Comparison of ENCODE assay signal across 31 cellular contexts in genomic region chr12:107764626-107765025, GRCh38. TPM values are rescaled to one million over a fixed set of nuclear protein-coding genes. Genes with fewer than 3 reads are reported as not detected.
"Had no signal": no experiment of that assay in that cellular context is flagged by ENCODE, and none has a peak within 500 bp of the region (broad histone marks: within the 10 kb centered on the region; RNA-seq: fewer than 3 reads in every experiment).

No MANE protein-coding gene starts in this region.

- H3K9me3 ChIP-seq: ascending aorta, esophagus muscularis mucosa, gastrocnemius medialis, heart left ventricle had no signal

- H3K27me3 ChIP-seq: ascending aorta, esophagus muscularis mucosa, foreskin keratinocyte, gastrocnemius medialis, heart left ventricle had no signal

- H3K4me1 ChIP-seq: foreskin keratinocyte had no signal

- ATAC-seq: activated CD4-positive, alpha-beta T cell treated with anti-CD3 and anti-CD28 coated beads for 36 hours; activated CD8-positive, alpha-beta memory T cell treated with anti-CD3 and anti-CD28 coated beads, Interleukin-2, amount 10 ng/mL, durations not matched to agents 7 days and 5 days; activated CD8-positive, alpha-beta T cell treated with anti-CD3 and anti-CD28 coated beads, Interleukin-2, amount 10 ng/mL, durations not matched to agents 7 days and 5 days; effector memory CD8-positive, alpha-beta T cell; foreskin keratinocyte; gastrocnemius medialis; heart left ventricle had no signal

- H3K27ac ChIP-seq: ascending aorta, esophagus muscularis mucosa, foreskin keratinocyte, gastrocnemius medialis, heart left ventricle had no signal

- H3K4me3 ChIP-seq: ascending aorta, esophagus muscularis mucosa, gastrocnemius medialis, heart left ventricle had no signal

- DNase-seq: activated CD4-positive, alpha-beta memory T cell treated with anti-CD3 and anti-CD28 coated beads for 36 hours; activated CD4-positive, alpha-beta T cell treated with anti-CD3 and anti-CD28 coated beads for 36 hours; activated CD4-positive, alpha-beta T cell treated with anti-CD3 and anti-CD28 coated beads, Interleukin-2, amount 10 ng/mL, durations not matched to agents 24 days and 14 days; activated CD4-positive, CD25-positive, alpha-beta regulatory T cell; activated CD4-positive, CD25-positive, alpha-beta regulatory T cell treated with anti-CD3 and anti-CD28 coated beads, Interleukin-2, amount 50 U/mL, for 72 hours; activated CD8-positive, alpha-beta memory T cell treated with anti-CD3 and anti-CD28 coated beads, Interleukin-2, amount 10 ng/mL, durations not matched to agents 7 days and 5 days; activated CD8-positive, alpha-beta memory T cell treated with anti-CD3 and anti-CD28 coated beads, Interleukin-2, amount 50 U/mL, for 4 hours; activated CD8-positive, alpha-beta T cell treated with anti-CD3 and anti-CD28 coated beads, Interleukin-2, amount 10 ng/mL, durations not matched to agents 7 days and 5 days; activated effector memory CD4-positive, alpha-beta T cell treated with anti-CD3 and anti-CD28 coated beads, Interleukin-2, amount 50 U/mL, for 16 hours; activated naive CD4-positive, alpha-beta T cell treated with anti-CD3 and anti-CD28 coated beads for 36 hours; activated naive CD8-positive, alpha-beta T cell treated with anti-CD3 and anti-CD28 coated beads for 36 hours; activated T-cell treated with anti-CD3 and anti-CD28 coated beads, Interleukin-2, amount 50 U/mL, for 1 hour; activated T-cell treated with anti-CD3 and anti-CD28 coated beads, Interleukin-2, amount 50 U/mL, for 48 hours; caudate nucleus; cortex of kidney; dermis blood vessel endothelial cell; effector CD4-positive, alpha-beta T cell; effector memory CD8-positive, alpha-beta T cell; erythroblast; foreskin keratinocyte; gastrocnemius medialis; glutamatergic neuron; heart left ventricle; T-helper 2 cell had no signal

- FAIRE-seq: colon had no signal

- H3K36me3 ChIP-seq: ascending aorta, esophagus muscularis mucosa, gastrocnemius medialis, heart left ventricle had no signal

RNA-seq across cellular contexts. Expression of gene ASCL4, which starts 9.9 kb away (rescaled TPM):
- total RNA-seq: activated CD4-positive, alpha-beta memory T cell treated with anti-CD3 and anti-CD28 coated beads for 36 hours; activated CD4-positive, alpha-beta T cell treated with anti-CD3 and anti-CD28 coated beads for 36 hours; activated CD4-positive, alpha-beta T cell treated with anti-CD3 and anti-CD28 coated beads, Interleukin-2, amount 10 ng/mL, durations not matched to agents 24 days and 14 days; activated CD8-positive, alpha-beta memory T cell treated with anti-CD3 and anti-CD28 coated beads for 36 hours; activated CD8-positive, alpha-beta memory T cell treated with anti-CD3 and anti-CD28 coated beads, Interleukin-2, amount 10 ng/mL, durations not matched to agents 7 days and 5 days; activated CD8-positive, alpha-beta T cell treated with anti-CD3 and anti-CD28 coated beads, Interleukin-2, amount 10 ng/mL, durations not matched to agents 7 days and 5 days; activated naive CD4-positive, alpha-beta T cell treated with anti-CD3 and anti-CD28 coated beads for 36 hours; activated naive CD8-positive, alpha-beta T cell treated with anti-CD3 and anti-CD28 coated beads for 36 hours; activated T-helper 1 cell treated with anti-CD3 and anti-CD28 coated beads, Interleukin-12 subunit alpha, Interleukin-12 subunit beta, Interleukin-2, Interleukin-4 antibody, amounts not matched to agents 30 ng/mL and 10 ng/mL and 1 ng/mL, durations not matched to agents 14 hours and 24 hours and 36 hours; activated T-helper 2 cell treated with anti-CD3 and anti-CD28 coated beads, Interferon-gamma antibody, Interleukin-2, Interleukin-4, amounts not matched to agents 10 μg/mL and 5 μg/mL and 100 μg/mL, durations not matched to agents 14 hours and 24 hours and 36 hours; ascending aorta; chondrocyte; dermis blood vessel endothelial cell; esophagus muscularis mucosa; foreskin keratinocyte; gastrocnemius medialis; heart left ventricle had no signal
- polyA plus RNA-seq: foreskin keratinocyte, heart left ventricle had no signal
